In genomic region chr3:14836049-14836468, GRCh38 we compare ENCODE assay signal across 1 cellular context.
TF ChIP-seq lines count a peak whose summit lies in the region.

No MANE protein-coding gene starts in this region.

TF ChIP-seq in HepG2, 621 proteins besides CTCF, POLR2A, EP300 and RAD21:
- no peak for TF ChIP-seq ZNF546 (CRISPR knock-in tag; conservative IDR thresholded peaks at IDR 0.05)
- TF ChIP-seq BHLHE40 (IDR thresholded peaks at IDR 0.05; ENCODE audit: low read length) = no peak
- TF ChIP-seq SKI (IDR thresholded peaks at IDR 0.05; ENCODE audit: partially characterized antibody) = peak; percentile 23
- peak; percentile 49 to 64; a peak in 1 of 4 replicates for TF ChIP-seq NR2F1 (CRISPR knock-in tag; IDR thresholded peaks at IDR 0.05)
- TF ChIP-seq EED (CRISPR knock-in tag; IDR thresholded peaks at IDR 0.05) = no peak
- no peak for TF ChIP-seq ZC3H13 (CRISPR knock-in tag; IDR thresholded peaks at IDR 0.05)
- no peak for TF ChIP-seq CEBPG (CRISPR knock-in tag; IDR thresholded peaks at IDR 0.05)
- TF ChIP-seq RXRA (CRISPR knock-in tag; IDR thresholded peaks at IDR 0.05) = 0 out of 2 replicates have a peak, but pooled peaks have one; percentile 20
- no peak for TF ChIP-seq NR2F6 (IDR thresholded peaks at IDR 0.05)
- 0 out of 2 replicates have a peak, but pooled peaks have one; percentile 38 for TF ChIP-seq NR2F6 (CRISPR knock-in tag; IDR thresholded peaks at IDR 0.05)
- no peak for TF ChIP-seq MLLT10 (CRISPR knock-in tag; IDR thresholded peaks at IDR 0.05)
- peak; percentile 71 for TF ChIP-seq RARA (CRISPR knock-in tag; IDR thresholded peaks at IDR 0.05)
- TF ChIP-seq FOSL2 (CRISPR knock-in tag; IDR thresholded peaks at IDR 0.05) = peak; percentile 27; the same call in 1 of the 2 replicates
